20 cellular contexts compared by ENCODE assay signal in genomic region chr15:69000725-69001503, GRCh38. TPM values are rescaled to one million over a fixed set of nuclear protein-coding genes. Genes with fewer than 3 reads are reported as not detected.
"Had no signal": no experiment of that assay in that cellular context is flagged by ENCODE, and none has a peak within 500 bp of the region (broad histone marks: within the 10 kb centered on the region; RNA-seq: fewer than 3 reads in every experiment).

No MANE protein-coding gene starts in this region.

- H3K9me3 ChIP-seq: breast epithelium, gastroesophageal sphincter, neutrophil, right lobe of liver, transverse colon had no signal

- FAIRE-seq: keratinocyte had no signal

- H3K4me1 ChIP-seq: breast epithelium, gastroesophageal sphincter, right lobe of liver, transverse colon had no signal

- H3K27ac Mint-ChIP-seq: activated CD4-positive, alpha-beta T cell treated with anti-CD3 and anti-CD28 coated beads for 36 hours; activated CD8-positive, alpha-beta T cell treated with anti-CD3 and anti-CD28 coated beads for 36 hours; activated naive CD8-positive, alpha-beta T cell treated with anti-CD3 and anti-CD28 coated beads, Interleukin-2, amount 10 ng/mL, durations not matched to agents 7 days and 5 days; activated T-cell treated with anti-CD3 and anti-CD28 coated beads, Interleukin-2, amount 50 U/mL, for 72 hours; mesothelial cell of epicardium; naive B cell had no signal

- H3K4me3 Mint-ChIP-seq: activated CD4-positive, alpha-beta T cell treated with anti-CD3 and anti-CD28 coated beads for 36 hours; activated CD8-positive, alpha-beta T cell treated with anti-CD3 and anti-CD28 coated beads for 36 hours; activated naive CD8-positive, alpha-beta T cell treated with anti-CD3 and anti-CD28 coated beads, Interleukin-2, amount 10 ng/mL, durations not matched to agents 7 days and 5 days; activated T-cell treated with anti-CD3 and anti-CD28 coated beads, Interleukin-2, amount 50 U/mL, for 72 hours; mesothelial cell of epicardium; naive B cell had no signal

- H3K27me3 ChIP-seq: breast epithelium, gastroesophageal sphincter, neutrophil, right lobe of liver, transverse colon had no signal

- H3K4me3 ChIP-seq: breast epithelium, gastroesophageal sphincter, right lobe of liver, transverse colon had no signal

- H3K36me3 Mint-ChIP-seq: activated naive CD8-positive, alpha-beta T cell treated with anti-CD3 and anti-CD28 coated beads, Interleukin-2, amount 10 ng/mL, durations not matched to agents 7 days and 5 days; mesothelial cell of epicardium had no signal

- ATAC-seq: activated CD4-positive, alpha-beta T cell treated with anti-CD3 and anti-CD28 coated beads for 36 hours; activated CD8-positive, alpha-beta T cell treated with anti-CD3 and anti-CD28 coated beads for 36 hours; gastroesophageal sphincter; right lobe of liver had no signal

- H3K4me1 Mint-ChIP-seq: activated CD4-positive, alpha-beta T cell treated with anti-CD3 and anti-CD28 coated beads for 36 hours; activated naive CD8-positive, alpha-beta T cell treated with anti-CD3 and anti-CD28 coated beads, Interleukin-2, amount 10 ng/mL, durations not matched to agents 7 days and 5 days; naive B cell had no signal

- H3K27ac ChIP-seq: breast epithelium, gastroesophageal sphincter, neutrophil, right lobe of liver, transverse colon, VCaP had no signal

- DNase-seq: activated CD4-positive, alpha-beta T cell treated with anti-CD3 and anti-CD28 coated beads for 36 hours; activated CD8-positive, alpha-beta memory T cell treated with anti-CD3 and anti-CD28 coated beads, Interleukin-2, amount 50 U/mL, for 4 hours; activated CD8-positive, alpha-beta T cell treated with anti-CD3 and anti-CD28 coated beads for 36 hours; activated gamma-delta T cell treated with Interleukin-2 at 50 U/mL for 16 hours; activated naive CD8-positive, alpha-beta T cell treated with anti-CD3 and anti-CD28 coated beads, Interleukin-2, amount 10 ng/mL, durations not matched to agents 7 days and 5 days; aorta; naive B cell; right lobe of liver; stimulated activated CD4-positive, alpha-beta T cell treated with anti-CD3 and anti-CD28 coated beads, Interleukin-2, amount 100 ng/mL, for 24 hours; stimulated activated naive CD4-positive, alpha-beta T cell; substantia nigra; T-helper 9 cell; transverse colon had no signal

- H3K36me3 ChIP-seq: breast epithelium, gastroesophageal sphincter, neutrophil, right lobe of liver, transverse colon had no signal

RNA-seq across cellular contexts. Expression of gene NOX5, which starts 13.6 kb away (rescaled TPM):
- total RNA-seq: activated CD4-positive, alpha-beta T cell treated with anti-CD3 and anti-CD28 coated beads for 36 hours; activated CD8-positive, alpha-beta T cell treated with anti-CD3 and anti-CD28 coated beads for 36 hours; activated T-cell treated with anti-CD3 and anti-CD28 coated beads, Interleukin-2, amount 50 U/mL, for 72 hours had no signal
